Comparison of ENCODE assay signal across 1 cellular context in the genomic region with DNA sequence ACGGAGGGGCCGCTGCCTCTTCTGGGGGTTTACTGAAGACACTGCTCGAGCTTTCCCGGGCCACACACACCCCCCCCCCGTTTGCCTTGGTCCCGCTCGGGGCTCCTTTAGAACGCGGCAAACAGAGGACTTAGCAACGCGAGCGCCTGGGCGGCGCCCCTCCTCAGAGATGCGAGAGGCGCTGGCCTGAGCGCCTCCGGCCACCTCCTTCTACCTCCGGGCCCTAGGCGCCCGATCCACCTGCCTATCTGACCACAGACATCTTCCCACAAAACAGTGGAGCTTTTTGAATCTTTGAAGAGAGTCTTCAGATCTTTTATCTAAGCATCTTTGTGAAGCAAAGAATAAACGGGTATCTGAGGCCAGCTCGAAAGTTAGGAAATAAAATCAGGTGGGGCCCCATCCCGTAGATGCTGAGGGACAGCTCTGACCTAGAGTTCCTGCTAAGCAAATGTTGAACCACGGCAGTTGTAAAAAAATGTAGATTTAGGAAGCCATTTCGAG.
TF ChIP-seq lines count a peak whose summit lies in the region.

No MANE protein-coding gene starts in this region.

TF ChIP-seq in HEK293, 187 proteins besides CTCF, POLR2A, EP300 and RAD21 (continued from another document and continues in another):
- TF ChIP-seq ZXDB (tag by site-specific recombination; IDR thresholded peaks at IDR 0.05) (no peak), ZNF19 (tag by site-specific recombination; IDR thresholded peaks at IDR 0.05; ENCODE audit: low read depth) (no peak), ZNF544 (tag by site-specific recombination; IDR thresholded peaks at IDR 0.05) (no peak), ZNF473 (tag by site-specific recombination; IDR thresholded peaks at IDR 0.05) (no peak), ZNF169 (tag by site-specific recombination; IDR thresholded peaks at IDR 0.05) (no peak), ZNF624 (tag by site-specific recombination; IDR thresholded peaks at IDR 0.05) (no peak), ZNF174 (tag by site-specific recombination; IDR thresholded peaks at IDR 0.05) (no peak), REPIN1 (tag by site-specific recombination; IDR thresholded peaks at IDR 0.05; ENCODE audit: low read depth) (no peak), ZNF521 (tag by site-specific recombination; IDR thresholded peaks at IDR 0.05) (no peak), ZNF184 (tag by site-specific recombination; IDR thresholded peaks at IDR 0.05) (no peak), IKZF3 (tag by site-specific recombination; IDR thresholded peaks at IDR 0.05) (no peak), ZNF654 (tag by site-specific recombination; IDR thresholded peaks at IDR 0.05; ENCODE audit: low read depth) (no peak), ZNF830 (tag by site-specific recombination; IDR thresholded peaks at IDR 0.05; ENCODE audit: low read depth) (no peak), TCF7L2 (IDR thresholded peaks at IDR 0.05; ENCODE audit: borderline replicate concordance, low read depth, low read length) (no peak), ZNF76 (tag by site-specific recombination; IDR thresholded peaks at IDR 0.05; ENCODE audit: borderline replicate concordance, low read depth) (no peak; the same call in 1 of the 2 replicates), EGR2 (tag by site-specific recombination; IDR thresholded peaks at IDR 0.05; ENCODE audit: low read depth) (no peak; the same call in 1 of the 2 replicates), ZNF350 (tag by site-specific recombination; IDR thresholded peaks at IDR 0.05) (no peak), HOXD13 (CRISPR knock-in tag; IDR thresholded peaks at IDR 0.05; ENCODE audit: borderline replicate concordance) (no peak), ZNF354C (tag by site-specific recombination; IDR thresholded peaks at IDR 0.05; ENCODE audit: borderline replicate concordance, low read depth) (no peak), SP7 (tag by site-specific recombination; IDR thresholded peaks at IDR 0.05) (0 out of 2 replicates have a peak, but pooled peaks have one; percentile 8), ZNF366 (tag by site-specific recombination; conservative IDR thresholded peaks at IDR 0.05) (peak; percentile 1; the same call in 1 of the 2 replicates), ZSCAN16 (tag by site-specific recombination; IDR thresholded peaks at IDR 0.05) (no peak), ZNF394 (tag by site-specific recombination; IDR thresholded peaks at IDR 0.05; ENCODE audit: borderline replicate concordance) (0 out of 2 replicates have a peak, but pooled peaks have one; percentile 60), SP2 (tag by site-specific recombination; IDR thresholded peaks at IDR 0.05) (0 out of 2 replicates have a peak, but pooled peaks have one; percentile 2), RBAK (tag by site-specific recombination; IDR thresholded peaks at IDR 0.05) (no peak), ZNF335 (tag by site-specific recombination; conservative IDR thresholded peaks at IDR 0.05) (peak; percentile 93), ZNF302 (tag by site-specific recombination; IDR thresholded peaks at IDR 0.05; ENCODE audit: low read depth) (no peak), ZNF121 (tag by site-specific recombination; IDR thresholded peaks at IDR 0.05) (peak; percentile 18; the same call in 1 of the 2 replicates), ZNF266 (tag by site-specific recombination; IDR thresholded peaks at IDR 0.05; ENCODE audit: low read depth) (no peak), HOXA7 (CRISPR knock-in tag; IDR thresholded peaks at IDR 0.05; ENCODE audit: borderline replicate concordance) (no peak), KLF1 (tag by site-specific recombination; IDR thresholded peaks at IDR 0.05) (0 out of 2 replicates have a peak, but pooled peaks have one; percentile 67), KLF8 (tag by site-specific recombination; IDR thresholded peaks at IDR 0.05) (no peak), GLIS1 (tag by site-specific recombination; IDR thresholded peaks at IDR 0.05) (no peak; the same call in 1 of the 2 replicates), KLF7 (tag by site-specific recombination; IDR thresholded peaks at IDR 0.05; ENCODE audit: borderline replicate concordance) (no peak), ZNF785 (tag by site-specific recombination; IDR thresholded peaks at IDR 0.05) (no peak), ZNF239 (tag by site-specific recombination; IDR thresholded peaks at IDR 0.05) (no peak), ZNF571 (tag by site-specific recombination; IDR thresholded peaks at IDR 0.05) (no peak), ZNF623 (tag by site-specific recombination; IDR thresholded peaks at IDR 0.05) (0 out of 2 replicates have a peak, but pooled peaks have one; percentile 14)
- TF ChIP-seq, protein P1, sequence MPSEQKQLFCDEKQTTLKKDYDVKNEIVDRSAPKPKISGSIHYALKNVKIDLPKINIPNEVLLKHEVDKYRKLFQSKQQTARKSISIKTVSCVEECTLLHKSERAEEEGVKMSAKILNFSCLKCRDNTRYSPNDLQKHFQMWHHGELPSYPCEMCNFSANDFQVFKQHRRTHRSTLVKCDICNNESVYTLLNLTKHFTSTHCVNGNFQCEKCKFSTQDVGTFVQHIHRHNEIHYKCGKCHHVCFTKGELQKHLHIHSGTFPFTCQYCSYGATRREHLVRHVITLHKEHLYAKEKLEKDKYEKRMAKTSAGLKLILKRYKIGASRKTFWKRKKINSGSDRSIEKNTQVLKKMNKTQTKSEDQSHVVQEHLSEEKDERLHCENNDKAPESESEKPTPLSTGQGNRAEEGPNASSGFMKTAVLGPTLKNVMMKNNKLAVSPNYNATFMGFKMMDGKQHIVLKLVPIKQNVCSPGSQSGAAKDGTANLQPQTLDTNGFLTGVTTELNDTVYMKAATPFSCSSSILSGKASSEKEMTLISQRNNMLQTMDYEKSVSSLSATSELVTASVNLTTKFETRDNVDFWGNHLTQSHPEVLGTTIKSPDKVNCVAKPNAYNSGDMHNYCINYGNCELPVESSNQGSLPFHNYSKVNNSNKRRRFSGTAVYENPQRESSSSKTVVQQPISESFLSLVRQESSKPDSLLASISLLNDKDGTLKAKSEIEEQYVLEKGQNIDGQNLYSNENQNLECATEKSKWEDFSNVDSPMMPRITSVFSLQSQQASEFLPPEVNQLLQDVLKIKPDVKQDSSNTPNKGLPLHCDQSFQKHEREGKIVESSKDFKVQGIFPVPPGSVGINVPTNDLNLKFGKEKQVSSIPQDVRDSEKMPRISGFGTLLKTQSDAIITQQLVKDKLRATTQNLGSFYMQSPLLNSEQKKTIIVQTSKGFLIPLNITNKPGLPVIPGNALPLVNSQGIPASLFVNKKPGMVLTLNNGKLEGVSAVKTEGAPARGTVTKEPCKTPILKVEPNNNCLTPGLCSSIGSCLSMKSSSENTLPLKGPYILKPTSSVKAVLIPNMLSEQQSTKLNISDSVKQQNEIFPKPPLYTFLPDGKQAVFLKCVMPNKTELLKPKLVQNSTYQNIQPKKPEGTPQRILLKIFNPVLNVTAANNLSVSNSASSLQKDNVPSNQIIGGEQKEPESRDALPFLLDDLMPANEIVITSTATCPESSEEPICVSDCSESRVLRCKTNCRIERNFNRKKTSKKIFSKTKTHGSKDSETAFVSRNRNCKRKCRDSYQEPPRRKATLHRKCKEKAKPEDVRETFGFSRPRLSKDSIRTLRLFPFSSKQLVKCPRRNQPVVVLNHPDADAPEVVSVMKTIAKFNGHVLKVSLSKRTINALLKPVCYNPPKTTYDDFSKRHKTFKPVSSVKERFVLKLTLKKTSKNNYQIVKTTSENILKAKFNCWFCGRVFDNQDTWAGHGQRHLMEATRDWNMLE (tag by site-specific recombination; conservative IDR thresholded peaks at IDR 0.05; ENCODE audit: low read depth), result peak; percentile 2; the same call in 1 of the 2 replicates
- TF ChIP-seq, protein P2, sequence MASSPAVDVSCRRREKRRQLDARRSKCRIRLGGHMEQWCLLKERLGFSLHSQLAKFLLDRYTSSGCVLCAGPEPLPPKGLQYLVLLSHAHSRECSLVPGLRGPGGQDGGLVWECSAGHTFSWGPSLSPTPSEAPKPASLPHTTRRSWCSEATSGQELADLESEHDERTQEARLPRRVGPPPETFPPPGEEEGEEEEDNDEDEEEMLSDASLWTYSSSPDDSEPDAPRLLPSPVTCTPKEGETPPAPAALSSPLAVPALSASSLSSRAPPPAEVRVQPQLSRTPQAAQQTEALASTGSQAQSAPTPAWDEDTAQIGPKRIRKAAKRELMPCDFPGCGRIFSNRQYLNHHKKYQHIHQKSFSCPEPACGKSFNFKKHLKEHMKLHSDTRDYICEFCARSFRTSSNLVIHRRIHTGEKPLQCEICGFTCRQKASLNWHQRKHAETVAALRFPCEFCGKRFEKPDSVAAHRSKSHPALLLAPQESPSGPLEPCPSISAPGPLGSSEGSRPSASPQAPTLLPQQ (tag by site-specific recombination; IDR thresholded peaks at IDR 0.05), result no peak
- TF ChIP-seq, protein P3, sequence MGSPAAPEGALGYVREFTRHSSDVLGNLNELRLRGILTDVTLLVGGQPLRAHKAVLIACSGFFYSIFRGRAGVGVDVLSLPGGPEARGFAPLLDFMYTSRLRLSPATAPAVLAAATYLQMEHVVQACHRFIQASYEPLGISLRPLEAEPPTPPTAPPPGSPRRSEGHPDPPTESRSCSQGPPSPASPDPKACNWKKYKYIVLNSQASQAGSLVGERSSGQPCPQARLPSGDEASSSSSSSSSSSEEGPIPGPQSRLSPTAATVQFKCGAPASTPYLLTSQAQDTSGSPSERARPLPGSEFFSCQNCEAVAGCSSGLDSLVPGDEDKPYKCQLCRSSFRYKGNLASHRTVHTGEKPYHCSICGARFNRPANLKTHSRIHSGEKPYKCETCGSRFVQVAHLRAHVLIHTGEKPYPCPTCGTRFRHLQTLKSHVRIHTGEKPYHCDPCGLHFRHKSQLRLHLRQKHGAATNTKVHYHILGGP (tag by site-specific recombination; IDR thresholded peaks at IDR 0.05), result no peak
- TF ChIP-seq, protein P4, sequence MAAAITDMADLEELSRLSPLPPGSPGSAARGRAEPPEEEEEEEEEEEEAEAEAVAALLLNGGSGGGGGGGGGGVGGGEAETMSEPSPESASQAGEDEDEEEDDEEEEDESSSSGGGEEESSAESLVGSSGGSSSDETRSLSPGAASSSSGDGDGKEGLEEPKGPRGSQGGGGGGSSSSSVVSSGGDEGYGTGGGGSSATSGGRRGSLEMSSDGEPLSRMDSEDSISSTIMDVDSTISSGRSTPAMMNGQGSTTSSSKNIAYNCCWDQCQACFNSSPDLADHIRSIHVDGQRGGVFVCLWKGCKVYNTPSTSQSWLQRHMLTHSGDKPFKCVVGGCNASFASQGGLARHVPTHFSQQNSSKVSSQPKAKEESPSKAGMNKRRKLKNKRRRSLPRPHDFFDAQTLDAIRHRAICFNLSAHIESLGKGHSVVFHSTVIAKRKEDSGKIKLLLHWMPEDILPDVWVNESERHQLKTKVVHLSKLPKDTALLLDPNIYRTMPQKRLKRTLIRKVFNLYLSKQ (tag by site-specific recombination; IDR thresholded peaks at IDR 0.05; ENCODE audit: borderline replicate concordance), result no peak
- TF ChIP-seq, protein P5, sequence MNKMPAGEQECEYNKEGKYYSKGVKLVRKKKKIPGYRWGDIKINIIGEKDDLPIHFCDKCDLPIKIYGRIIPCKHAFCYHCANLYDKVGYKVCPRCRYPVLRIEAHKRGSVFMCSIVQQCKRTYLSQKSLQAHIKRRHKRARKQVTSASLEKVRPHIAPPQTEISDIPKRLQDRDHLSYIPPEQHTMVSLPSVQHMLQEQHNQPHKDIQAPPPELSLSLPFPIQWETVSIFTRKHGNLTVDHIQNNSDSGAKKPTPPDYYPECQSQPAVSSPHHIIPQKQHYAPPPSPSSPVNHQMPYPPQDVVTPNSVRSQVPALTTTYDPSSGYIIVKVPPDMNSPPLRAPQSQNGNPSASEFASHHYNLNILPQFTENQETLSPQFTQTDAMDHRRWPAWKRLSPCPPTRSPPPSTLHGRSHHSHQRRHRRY (tag by site-specific recombination; IDR thresholded peaks at IDR 0.05), result no peak
- TF ChIP-seq, protein P6, sequence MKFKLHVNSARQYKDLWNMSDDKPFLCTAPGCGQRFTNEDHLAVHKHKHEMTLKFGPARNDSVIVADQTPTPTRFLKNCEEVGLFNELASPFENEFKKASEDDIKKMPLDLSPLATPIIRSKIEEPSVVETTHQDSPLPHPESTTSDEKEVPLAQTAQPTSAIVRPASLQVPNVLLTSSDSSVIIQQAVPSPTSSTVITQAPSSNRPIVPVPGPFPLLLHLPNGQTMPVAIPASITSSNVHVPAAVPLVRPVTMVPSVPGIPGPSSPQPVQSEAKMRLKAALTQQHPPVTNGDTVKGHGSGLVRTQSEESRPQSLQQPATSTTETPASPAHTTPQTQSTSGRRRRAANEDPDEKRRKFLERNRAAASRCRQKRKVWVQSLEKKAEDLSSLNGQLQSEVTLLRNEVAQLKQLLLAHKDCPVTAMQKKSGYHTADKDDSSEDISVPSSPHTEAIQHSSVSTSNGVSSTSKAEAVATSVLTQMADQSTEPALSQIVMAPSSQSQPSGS (tag by site-specific recombination; IDR thresholded peaks at IDR 0.05; ENCODE audit: low read depth), result no peak
- TF ChIP-seq, protein P7, sequence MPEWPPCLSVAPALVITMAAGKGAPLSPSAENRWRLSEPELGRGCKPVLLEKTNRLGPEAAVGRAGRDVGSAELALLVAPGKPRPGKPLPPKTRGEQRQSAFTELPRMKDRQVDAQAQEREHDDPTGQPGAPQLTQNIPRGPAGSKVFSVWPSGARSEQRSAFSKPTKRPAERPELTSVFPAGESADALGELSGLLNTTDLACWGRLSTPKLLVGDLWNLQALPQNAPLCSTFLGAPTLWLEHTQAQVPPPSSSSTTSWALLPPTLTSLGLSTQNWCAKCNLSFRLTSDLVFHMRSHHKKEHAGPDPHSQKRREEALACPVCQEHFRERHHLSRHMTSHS (tag by site-specific recombination; IDR thresholded peaks at IDR 0.05), result no peak
- TF ChIP-seq, protein P8, sequence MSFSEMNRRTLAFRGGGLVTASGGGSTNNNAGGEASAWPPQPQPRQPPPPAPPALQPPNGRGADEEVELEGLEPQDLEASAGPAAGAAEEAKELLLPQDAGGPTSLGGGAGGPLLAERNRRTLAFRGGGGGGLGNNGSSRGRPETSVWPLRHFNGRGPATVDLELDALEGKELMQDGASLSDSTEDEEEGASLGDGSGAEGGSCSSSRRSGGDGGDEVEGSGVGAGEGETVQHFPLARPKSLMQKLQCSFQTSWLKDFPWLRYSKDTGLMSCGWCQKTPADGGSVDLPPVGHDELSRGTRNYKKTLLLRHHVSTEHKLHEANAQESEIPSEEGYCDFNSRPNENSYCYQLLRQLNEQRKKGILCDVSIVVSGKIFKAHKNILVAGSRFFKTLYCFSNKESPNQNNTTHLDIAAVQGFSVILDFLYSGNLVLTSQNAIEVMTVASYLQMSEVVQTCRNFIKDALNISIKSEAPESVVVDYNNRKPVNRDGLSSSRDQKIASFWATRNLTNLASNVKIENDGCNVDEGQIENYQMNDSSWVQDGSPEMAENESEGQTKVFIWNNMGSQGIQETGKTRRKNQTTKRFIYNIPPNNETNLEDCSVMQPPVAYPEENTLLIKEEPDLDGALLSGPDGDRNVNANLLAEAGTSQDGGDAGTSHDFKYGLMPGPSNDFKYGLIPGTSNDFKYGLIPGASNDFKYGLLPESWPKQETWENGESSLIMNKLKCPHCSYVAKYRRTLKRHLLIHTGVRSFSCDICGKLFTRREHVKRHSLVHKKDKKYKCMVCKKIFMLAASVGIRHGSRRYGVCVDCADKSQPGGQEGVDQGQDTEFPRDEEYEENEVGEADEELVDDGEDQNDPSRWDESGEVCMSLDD (tag by site-specific recombination; IDR thresholded peaks at IDR 0.05), result no peak; the same call in 1 of the 2 replicates
